ENCODE assay signal across 1 cellular context in the genomic region with DNA sequence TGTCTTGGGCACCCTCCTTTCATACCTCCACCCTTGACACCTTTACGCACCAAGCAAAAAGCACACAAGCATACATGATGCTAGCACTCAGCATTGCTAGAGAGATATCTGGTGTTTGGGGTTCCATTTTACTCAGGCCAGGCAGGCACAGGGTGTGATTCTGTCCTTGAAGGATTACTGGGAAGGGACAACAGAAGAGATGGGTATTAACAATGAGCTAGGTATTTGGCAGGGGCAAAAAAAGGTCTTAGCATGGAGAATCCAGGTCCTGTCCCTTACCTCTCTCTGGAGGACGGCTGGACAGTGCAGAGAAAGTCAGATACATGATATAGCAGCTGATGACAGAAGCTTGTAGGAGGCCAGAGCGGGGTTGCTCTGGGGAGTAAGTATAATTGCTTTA.
TF ChIP-seq lines count a peak whose summit lies in the region.

No MANE protein-coding gene starts in this region.

TF ChIP-seq in H1, 55 proteins besides CTCF, POLR2A, EP300 and RAD21:
- TF ChIP-seq TBP (IDR thresholded peaks at IDR 0.05; ENCODE audit: low read depth, low read length): no peak
- peak; percentile 66 for TF ChIP-seq POLR2AphosphoS5 (IDR thresholded peaks at IDR 0.05; ENCODE audit: low read depth, low read length)
